In genomic region chr1:111198836-111199235, GRCh38 we compare ENCODE assay signal across 16 cellular contexts. TPM values are rescaled to one million over a fixed set of nuclear protein-coding genes. Genes with fewer than 3 reads are reported as not detected.
DNase-seq lines count a peak whose midpoint lies in the region; ATAC-seq, FAIRE-seq and TF ChIP-seq lines count a peak whose summit lies in the region.
"Had no signal": no experiment of that assay in that cellular context is flagged by ENCODE, and none has a peak within 500 bp of the region (broad histone marks: within the 10 kb centered on the region; RNA-seq: fewer than 3 reads in every experiment).

No MANE protein-coding gene starts in this region.

- peaks cover 49% of the 10 kb centered on the region for H3K36me3 ChIP-seq in CD8-positive, alpha-beta T cell (ENCODE audit: insufficient read depth, low read length)
- H3K36me3 ChIP-seq in Karpas-422 (ENCODE audit: insufficient read depth, low read length), result peaks cover 17% of the 10 kb centered on the region; the same call in 1 of the 2 replicates
- no peaks in the 10 kb centered on the region for H3K36me3 ChIP-seq in psoas muscle (ENCODE audit: insufficient read depth in 1 of 2, low read depth in 1 of 2)
- H3K36me3 ChIP-seq: gastroesophageal sphincter, HAP-1, SJCRH30 had no signal

- H2AFZ ChIP-seq in Karpas-422 (ENCODE audit: low read length), result no peak overlapping the region

- no peaks in the 10 kb centered on the region for H3K9me3 Mint-ChIP-seq in CD8-positive, alpha-beta T cell

- no peak for FAIRE-seq in GM12892 (lab: Jason Lieb, UNC)

- peaks cover 71% of the 10 kb centered on the region for H3K36me3 Mint-ChIP-seq in CD8-positive, alpha-beta T cell

- POLR2A ChIA-PET in CD8-positive, alpha-beta T cell (lab: Charles Lee), result interaction anchor here (0.7 to 15.4 kb wide), 11 partner anchors 9 to 412 kb away, joined by 3 to 430 read pairs (median 4); partner anchors contain the start of genes ATP5PB, CEPT1, CHI3L2 and DRAM2

- intact Hi-C loops in CD8-positive, alpha-beta T cell (cut with DNase I, micrococcal nuclease), result loop anchor here (1.0 to 10.0 kb wide), 5 partner anchors 8 to 524 kb away; partner anchors contain the start of genes ATP5PB (in 1 of the 2), CEPT1 (in 1 of the 2), DRAM2 (in 1 of the 2) and KCNA3 (in 1 of the 2)
- intact Hi-C loops in psoas muscle (cut with DNase I), result no loop called here

- no peak overlapping the region for H3K4me2 ChIP-seq in Karpas-422 (ENCODE audit: low read depth, low read length, poor library complexity, severe bottlenecking)

- 92 to 95% (median 93%) methylated on average over 5 of the region's 5 CpGs for WGBS in psoas muscle, 3 donors

- no peaks in the 10 kb centered on the region for H3K9me2 ChIP-seq in Karpas-422 (replicated peaks; ENCODE audit: insufficient read depth, low read length)

- CTCF ChIA-PET in CD8-positive, alpha-beta T cell (lab: Charles Lee), result interaction anchor here (0.8 to 15.0 kb wide), 15 partner anchors 10 to 207 kb away, joined by 3 to 429 read pairs (median 5); partner anchors contain the start of genes CEPT1, CHI3L2 and DRAM2

- H3K27ac Mint-ChIP-seq in CD8-positive, alpha-beta T cell, result peak overlapping the region; percentile 97

- DNase-seq in CD8-positive, alpha-beta T cell, result peak in 1 of 7 experiments; percentile 58
- DNase-seq in Karpas-422 (no peak), coronary artery (ENCODE audit: low spot score) (no peak), psoas muscle (no peak), GM19238 (ENCODE audit: insufficient read length, low spot score) (no peak), GM12892 (ENCODE audit: insufficient read length) (no peak), glomerular visceral epithelial cell (ENCODE audit: extremely low spot score) (no peak)
- DNase-seq: activated CD4-positive, CD25-positive, alpha-beta regulatory T cell; NCI-H1436 treated with DMSO at 0.1 percent for 48 hours; NCI-H526; SJCRH30; stimulated activated CD4-positive, alpha-beta T cell treated with anti-CD3 and anti-CD28 coated beads, Interleukin-1b, Interleukin-23, amount 100 ng/mL, for 48 hours had no signal

- peak overlapping the region; percentile 93 for H3K4me3 ChIP-seq in CD8-positive, alpha-beta T cell (ENCODE audit: low read depth, low read length)
- no peak overlapping the region for H3K4me3 ChIP-seq in Karpas-422 (ENCODE audit: low read length)
- H3K4me3 ChIP-seq in coronary artery, result peak overlapping the region; percentile 45
- H3K4me3 ChIP-seq in psoas muscle, result peak overlapping the region; percentile 18
- H3K4me3 ChIP-seq: HAP-1, SJCRH30 had no signal

- H3K79me2 ChIP-seq in Karpas-422 (ENCODE audit: low read length), result peaks cover 34% of the 10 kb centered on the region

- H3K27me3 Mint-ChIP-seq in CD8-positive, alpha-beta T cell (ENCODE audit: low read depth), result no peaks in the 10 kb centered on the region

- no peak for ATAC-seq in CD8-positive, alpha-beta T cell
- no peak for ATAC-seq in psoas muscle
- no peak for ATAC-seq in GM21576 (IDR thresholded peaks at IDR 0.05; ENCODE audit: unreplicated experiment)
- ATAC-seq: gastroesophageal sphincter had no signal

- H3K27me3 ChIP-seq in CD8-positive, alpha-beta T cell (ENCODE audit: insufficient read depth, low read length), result no peaks in the 10 kb centered on the region
- H3K27me3 ChIP-seq in Karpas-422 (ENCODE audit: low read length) (no peaks in the 10 kb centered on the region), psoas muscle (ENCODE audit: insufficient read depth in 3 of 3, low read length in 2 of 3) (peaks cover 0 to 10% (median 5%) of the 10 kb centered on the region in 3 donors)
- H3K27me3 ChIP-seq: SJCRH30 had no signal

- H3K4me1 ChIP-seq in CD8-positive, alpha-beta T cell (ENCODE audit: insufficient read depth, low read length), result peaks cover 58% of the 10 kb centered on the region
- H3K4me1 ChIP-seq in Karpas-422 (ENCODE audit: low read length), result peaks cover 51% of the 10 kb centered on the region
- no peaks in the 10 kb centered on the region for H3K4me1 ChIP-seq in psoas muscle
- H3K4me1 ChIP-seq: HAP-1 had no signal

- no peak for TF ChIP-seq POLR2A in GM12892 (IDR thresholded peaks at IDR 0.05; ENCODE audit: low read depth, low read length)

- no peaks in the 10 kb centered on the region for H3K9me3 ChIP-seq in CD8-positive, alpha-beta T cell (ENCODE audit: low read length)
- H3K9me3 ChIP-seq in Karpas-422 (ENCODE audit: low read length) (no peaks in the 10 kb centered on the region), psoas muscle (no peaks in the 10 kb centered on the region)
- H3K9me3 ChIP-seq: gastroesophageal sphincter, HAP-1, SJCRH30 had no signal

- H4K20me1 ChIP-seq in Karpas-422 (ENCODE audit: insufficient read depth, low read depth, low read length), result no peaks in the 10 kb centered on the region

- no peak for TF ChIP-seq CTCF in CD8-positive, alpha-beta T cell (IDR thresholded peaks at IDR 0.05)
- TF ChIP-seq CTCF in coronary artery (IDR thresholded peaks at IDR 0.05) (no peak), psoas muscle (IDR thresholded peaks at IDR 0.05) (no peak)

- H3K4me1 Mint-ChIP-seq in CD8-positive, alpha-beta T cell (ENCODE audit: low read depth), result peaks cover 75% of the 10 kb centered on the region

- peak overlapping the region; percentile 55 for H3K27ac ChIP-seq in CD8-positive, alpha-beta T cell (ENCODE audit: low read depth, low read length)
- peak overlapping the region; percentile 68 for H3K27ac ChIP-seq in Karpas-422 (ENCODE audit: low read length)
- peak overlapping the region in 1 of 2 donors; percentile 61 for H3K27ac ChIP-seq in coronary artery
- no peak overlapping the region for H3K27ac ChIP-seq in psoas muscle
- H3K27ac ChIP-seq: SJCRH30 had no signal

- no peak overlapping the region for H3K9ac ChIP-seq in Karpas-422 (ENCODE audit: low read length)

- H3K4me3 Mint-ChIP-seq in CD8-positive, alpha-beta T cell, result peak overlapping the region; percentile 94

RNA-seq across cellular contexts. Expression of gene DENND2D, which starts 1.6 kb away (rescaled TPM):
- 10 to 100 TPM; 50.5 to 50.8 TPM for total RNA-seq in CD8-positive, alpha-beta T cell
- 80.2 and 90.9 TPM in 2 replicates for total RNA-seq in Karpas-422 (2014; rRNA removed; shearing (Covaris generic); ENCODE audit: low replicate concordance)
- 1 to 10 TPM; 1.2 to 2.1 (median 1.7) TPM for total RNA-seq in psoas muscle
- under 1 TPM; 0.31 to 0.59 (median 0.51) TPM for polyA plus RNA-seq in psoas muscle
- 46.1 TPM for polyA plus RNA-seq in GM12892 (2012; ENCODE audit: missing spikeins)
- total RNA-seq: osteocyte, SJCRH30 had no signal

RNA-seq across cellular contexts. Expression of gene CHI3L2, which starts 28.7 kb away (rescaled TPM):
- 1 to 10 TPM; 7.1 to 8.7 TPM for total RNA-seq in CD8-positive, alpha-beta T cell
- total RNA-seq in Karpas-422 (2014; rRNA removed; shearing (Covaris generic); ENCODE audit: low replicate concordance), result not detected in 2 replicates
- total RNA-seq in psoas muscle, result 1 to 10 TPM in 1 of 4 donors, under 1 TPM in 3; 0.41 to 2.2 (median 0.61) TPM
- under 1 TPM; 0.24 to 0.90 (median 0.25) TPM for polyA plus RNA-seq in psoas muscle
- 2.4 TPM for polyA plus RNA-seq in GM12892 (2012; ENCODE audit: missing spikeins)
- total RNA-seq: osteocyte had no signal

RNA-seq across cellular contexts. Expression of gene CEPT1, which starts 58.8 kb away (rescaled TPM):
- 10 to 100 TPM; 21.5 to 22.9 TPM for total RNA-seq in CD8-positive, alpha-beta T cell
- total RNA-seq in Karpas-422 (2014; rRNA removed; shearing (Covaris generic); ENCODE audit: low replicate concordance), result 60.5 and 136 TPM in 2 replicates
- total RNA-seq in psoas muscle, result 10 to 100 TPM in 2 of 4 donors, 1 to 10 TPM in 2; 9.2 to 11.2 (median 10.1) TPM
- polyA plus RNA-seq in psoas muscle, result 10 to 100 TPM in 1 of 3 donors, 1 to 10 TPM in 2; 6.7 to 13.7 (median 8.6) TPM
- polyA plus RNA-seq in GM12892 (2012; ENCODE audit: missing spikeins), result 69.9 TPM

RNA-seq across cellular contexts. Expression of gene DRAM2, which starts 58.9 kb away (rescaled TPM):
- 10 to 100 TPM; 25.5 to 27.1 TPM for total RNA-seq in CD8-positive, alpha-beta T cell
- total RNA-seq in Karpas-422 (2014; rRNA removed; shearing (Covaris generic); ENCODE audit: low replicate concordance), result 142 and 268 TPM in 2 replicates
- total RNA-seq in psoas muscle, result 10 to 100 TPM; 19.2 to 28.0 (median 24.2) TPM
- polyA plus RNA-seq in psoas muscle, result 10 to 100 TPM; 19.8 to 41.0 (median 29.3) TPM
- 144 TPM for polyA plus RNA-seq in GM12892 (2012; ENCODE audit: missing spikeins)

Comparison
In these comparisons a context has a peak if more than half of its experiments do, and no peak if none do; other contexts are left out.
1. RNA of gene DENND2D, which starts 1.6 kb away (total RNA-seq): 80.2 to 90.9 TPM in Karpas-422 and 50.5 to 50.8 TPM in CD8-positive, alpha-beta T cell; 1.2 to 2.1 TPM in psoas muscle; every median in the first group is over 10 times any median in the second.
2. intact Hi-C loops: an anchor here in CD8-positive, alpha-beta T cell (1.0 to 10.0 kb wide); none called in psoas muscle.